8 cellular contexts compared by ENCODE assay signal in genomic region chr10:50508315-50509051, GRCh38.
DNase-seq lines count a peak whose midpoint lies in the region; ATAC-seq and TF ChIP-seq lines count a peak whose summit lies in the region.

No MANE protein-coding gene starts in this region.

- no peak overlapping the region for H3K9ac ChIP-seq in endodermal cell (ENCODE audit: extremely low read depth, low read length, poor library complexity, severe bottlenecking)

- H3K27me3 Mint-ChIP-seq in endodermal cell (ENCODE audit: insufficient read depth): no peaks in the 10 kb centered on the region

- peaks cover 44% of the 10 kb centered on the region for H3K4me1 Mint-ChIP-seq in endodermal cell

- no peaks in the 10 kb centered on the region for H3K9me3 Mint-ChIP-seq in endodermal cell

- no peak for TF ChIP-seq CTCF in left lung (IDR thresholded peaks at IDR 0.05)
- no peak for TF ChIP-seq CTCF in endodermal cell (conservative IDR thresholded peaks at IDR 0.05)

- H3K36me3 ChIP-seq in left lung: no peaks in the 10 kb centered on the region
- no peaks in the 10 kb centered on the region for H3K36me3 ChIP-seq in endodermal cell (ENCODE audit: control insufficient read depth, insufficient read depth, low read length)

- H3K27me3 ChIP-seq in left lung: no peaks in the 10 kb centered on the region
- H3K27me3 ChIP-seq in endodermal cell (ENCODE audit: control insufficient read depth, insufficient read depth, low read length, poor library complexity, severe bottlenecking): no peaks in the 10 kb centered on the region

- DNase-seq in left lung (no peak), endodermal cell (no peak), middle frontal gyrus (ENCODE audit: extremely low spot score, low spot score) (no peak), AG08396 (ENCODE audit: low spot score) (no peak)

- H3K27ac ChIP-seq in left lung (no peak overlapping the region), endodermal cell (ENCODE audit: low read depth, low read length) (no peak overlapping the region)

- H3K4me1 ChIP-seq in left lung (peaks cover 0 to 4% of the 10 kb centered on the region in 2 donors), endodermal cell (ENCODE audit: control insufficient read depth, insufficient read depth, low read length) (peaks cover 10% of the 10 kb centered on the region)

- H3K9me3 ChIP-seq in left lung (no peaks in the 10 kb centered on the region), endodermal cell (ENCODE audit: control insufficient read depth, low read length) (no peaks in the 10 kb centered on the region)

- no peak overlapping the region for H3K27ac Mint-ChIP-seq in endodermal cell

- 93 to 94% methylated on average over 3 to 5 of the region's 5 CpGs for WGBS in endodermal cell (ENCODE audit: insufficient coverage in 1 of 2, insufficient read length in 1 of 2), 2 experiments

- no peak overlapping the region for H3K4me3 Mint-ChIP-seq in endodermal cell

- ATAC-seq in GM18502 (IDR thresholded peaks at IDR 0.05; ENCODE audit: poor library complexity, unreplicated experiment): peak; percentile 69
- peak; percentile 61 for ATAC-seq in GM21381 (IDR thresholded peaks at IDR 0.05; ENCODE audit: unreplicated experiment)
- ATAC-seq in HG03521 (IDR thresholded peaks at IDR 0.05; ENCODE audit: unreplicated experiment): peak; percentile 64
- peak; percentile 50 for ATAC-seq in left lung
- ATAC-seq in SK-N-SH treated with all-trans-retinoic acid at 6 μM for 48 hours: no peak

- H3K4me3 ChIP-seq in left lung: no peak overlapping the region
- no peak overlapping the region for H3K4me3 ChIP-seq in endodermal cell (ENCODE audit: low read length)

- no peaks in the 10 kb centered on the region for H3K36me3 Mint-ChIP-seq in endodermal cell (ENCODE audit: low read depth)

- intact Hi-C loops in left lung (cut with DNase I): no loop called here

TF ChIP-seq in SK-N-SH treated with all-trans-retinoic acid at 6 μM for 48 hours, 23 proteins besides CTCF, POLR2A, EP300 and RAD21:
- no peak for TF ChIP-seq ZNF70 (CRISPR knock-in tag; IDR thresholded peaks at IDR 0.05)
- no peak for TF ChIP-seq POU6F1 (CRISPR knock-in tag; IDR thresholded peaks at IDR 0.05; ENCODE audit: borderline replicate concordance, low read depth)
- TF ChIP-seq CREB5 (CRISPR knock-in tag; IDR thresholded peaks at IDR 0.05; ENCODE audit: low read depth): no peak
- no peak for TF ChIP-seq ZNF565 (CRISPR knock-in tag; conservative IDR thresholded peaks at IDR 0.05; ENCODE audit: low read depth)
- TF ChIP-seq RARB (CRISPR knock-in tag; IDR thresholded peaks at IDR 0.05): no peak
- no peak for TF ChIP-seq ZNF8 (CRISPR knock-in tag; IDR thresholded peaks at IDR 0.05)
- TF ChIP-seq ZFP30 (CRISPR knock-in tag; IDR thresholded peaks at IDR 0.05): no peak
- TF ChIP-seq PATZ1 (CRISPR knock-in tag; IDR thresholded peaks at IDR 0.05; ENCODE audit: borderline replicate concordance): no peak
